12 cellular contexts compared by ENCODE assay signal in genomic region chr2:9256570-9257043, GRCh38. TPM values are rescaled to one million over a fixed set of nuclear protein-coding genes. Genes with fewer than 3 reads are reported as not detected.
DNase-seq lines count a peak whose midpoint lies in the region; ATAC-seq and TF ChIP-seq lines count a peak whose summit lies in the region.
"Had no signal": no experiment of that assay in that cellular context is flagged by ENCODE, and none has a peak within 500 bp of the region (broad histone marks: within the 10 kb centered on the region; RNA-seq: fewer than 3 reads in every experiment).

No MANE protein-coding gene starts in this region.

- 26 to 32% methylated on average over 2 of the region's 2 CpGs for WGBS in heart right ventricle, 2 donors

- intact Hi-C loops in heart right ventricle (cut with DNase I) (no loop called here), Right ventricle myocardium superior (cut with DNase I) (no loop called here)

- peak overlapping the region in 3 of 5 experiments; percentile 47 to 80 (median 74) for H3K4me3 Mint-ChIP-seq in brain
- H3K4me3 Mint-ChIP-seq: activated naive CD4-positive, alpha-beta T cell treated with anti-CD3 and anti-CD28 coated beads, Interleukin-2, amount 10 ng/mL, durations not matched to agents 7 days and 5 days; effector memory CD8-positive, alpha-beta T cell had no signal

- H3K9me3 Mint-ChIP-seq in brain = no peaks in the 10 kb centered on the region
- H3K9me3 Mint-ChIP-seq: activated naive CD4-positive, alpha-beta T cell treated with anti-CD3 and anti-CD28 coated beads, Interleukin-2, amount 10 ng/mL, durations not matched to agents 7 days and 5 days; effector memory CD8-positive, alpha-beta T cell had no signal

- no peaks in the 10 kb centered on the region for H3K27me3 ChIP-seq in heart right ventricle

- peak overlapping the region; percentile 18 to 96 (median 84) for H3K27ac Mint-ChIP-seq in brain
- H3K27ac Mint-ChIP-seq: activated naive CD4-positive, alpha-beta T cell treated with anti-CD3 and anti-CD28 coated beads, Interleukin-2, amount 10 ng/mL, durations not matched to agents 7 days and 5 days; effector memory CD8-positive, alpha-beta T cell had no signal

- H3K36me3 ChIP-seq in heart right ventricle = no peaks in the 10 kb centered on the region

- H3K4me1 Mint-ChIP-seq in brain = peaks cover 76% of the 10 kb centered on the region
- H3K4me1 Mint-ChIP-seq: activated naive CD4-positive, alpha-beta T cell treated with anti-CD3 and anti-CD28 coated beads, Interleukin-2, amount 10 ng/mL, durations not matched to agents 7 days and 5 days had no signal

- ATAC-seq in heart right ventricle (peak in 5 of 8 donors; percentile 7 to 22 (median 17)), Right ventricle myocardium superior (ENCODE audit: poor library complexity) (no peak), GM21529 (IDR thresholded peaks at IDR 0.05; ENCODE audit: unreplicated experiment) (no peak), HG03025 (IDR thresholded peaks at IDR 0.05; ENCODE audit: low FRiP score, unreplicated experiment) (no peak)
- ATAC-seq: effector memory CD8-positive, alpha-beta T cell had no signal

- TF ChIP-seq CTCF in heart right ventricle (IDR thresholded peaks at IDR 0.05) = no peak
- no peak for TF ChIP-seq CTCF in brain (conservative IDR thresholded peaks at IDR 0.05)

- H3K27me3 Mint-ChIP-seq in brain = peaks cover 2% of the 10 kb centered on the region

- H3K4me1 ChIP-seq in heart right ventricle = peaks cover 29 to 81% (median 68%) of the 10 kb centered on the region in 9 donors

- no peak for DNase-seq in heart right ventricle
- DNase-seq in Right ventricle myocardium superior = no peak
- DNase-seq in kidney tubule cell (ENCODE audit: low spot score) = peak; percentile 42
- no peak for DNase-seq in stimulated activated CD4-positive, alpha-beta T cell treated with anti-CD3 and anti-CD28 coated beads, Interleukin-4, amount 100 ng/mL, for 4 hours
- DNase-seq in UCSD-AML1 (lab: John Stamatoyannopoulos, UW; ENCODE audit: unreplicated experiment) = no peak
- DNase-seq: activated CD4-positive, CD25-positive, alpha-beta regulatory T cell treated with anti-CD3 and anti-CD28 coated beads, Interleukin-2, amount 50 U/mL, for 72 hours; activated naive CD4-positive, alpha-beta T cell treated with anti-CD3 and anti-CD28 coated beads, Interleukin-2, amount 10 ng/mL, durations not matched to agents 7 days and 5 days; effector memory CD8-positive, alpha-beta T cell; small intestine had no signal

- H3K4me3 ChIP-seq in heart right ventricle = peak overlapping the region in 4 of 10 donors; percentile 5 to 35 (median 21)

- no peaks in the 10 kb centered on the region for H3K9me3 ChIP-seq in heart right ventricle

- H3K27ac ChIP-seq in heart right ventricle = peak overlapping the region in 8 of 10 donors; percentile 81 to 95 (median 90)

- peaks cover 11% of the 10 kb centered on the region for H3K36me3 Mint-ChIP-seq in brain
- H3K36me3 Mint-ChIP-seq: activated naive CD4-positive, alpha-beta T cell treated with anti-CD3 and anti-CD28 coated beads, Interleukin-2, amount 10 ng/mL, durations not matched to agents 7 days and 5 days had no signal

RNA-seq across cellular contexts. Expression of gene ASAP2, which starts 50.0 kb away (rescaled TPM):
- total RNA-seq in heart right ventricle = 10 to 100 TPM in 9 of 10 donors, 1 to 10 TPM in 1; 9.9 to 16.2 (median 11.8) TPM
- 10 to 100 TPM in 1 of 2 donors, 1 to 10 TPM in 1; 5.4 to 17.3 TPM for polyA plus RNA-seq in heart right ventricle
- total RNA-seq in Right ventricle myocardium superior = 10.7 TPM
- polyA plus RNA-seq in brain (ENCODE audit: insufficient read depth, low read depth, low replicate concordance) = 7.0 TPM

Comparison
In these comparisons a context has a peak if more than half of its experiments do, and no peak if none do; other contexts are left out.
1. ATAC-seq: peak in heart right ventricle (5 of 8); none in Right ventricle myocardium superior (single experiment), GM21529 (single experiment) and HG03025 (single experiment).